ENCODE assay signal across 8 cellular contexts in the genomic region with DNA sequence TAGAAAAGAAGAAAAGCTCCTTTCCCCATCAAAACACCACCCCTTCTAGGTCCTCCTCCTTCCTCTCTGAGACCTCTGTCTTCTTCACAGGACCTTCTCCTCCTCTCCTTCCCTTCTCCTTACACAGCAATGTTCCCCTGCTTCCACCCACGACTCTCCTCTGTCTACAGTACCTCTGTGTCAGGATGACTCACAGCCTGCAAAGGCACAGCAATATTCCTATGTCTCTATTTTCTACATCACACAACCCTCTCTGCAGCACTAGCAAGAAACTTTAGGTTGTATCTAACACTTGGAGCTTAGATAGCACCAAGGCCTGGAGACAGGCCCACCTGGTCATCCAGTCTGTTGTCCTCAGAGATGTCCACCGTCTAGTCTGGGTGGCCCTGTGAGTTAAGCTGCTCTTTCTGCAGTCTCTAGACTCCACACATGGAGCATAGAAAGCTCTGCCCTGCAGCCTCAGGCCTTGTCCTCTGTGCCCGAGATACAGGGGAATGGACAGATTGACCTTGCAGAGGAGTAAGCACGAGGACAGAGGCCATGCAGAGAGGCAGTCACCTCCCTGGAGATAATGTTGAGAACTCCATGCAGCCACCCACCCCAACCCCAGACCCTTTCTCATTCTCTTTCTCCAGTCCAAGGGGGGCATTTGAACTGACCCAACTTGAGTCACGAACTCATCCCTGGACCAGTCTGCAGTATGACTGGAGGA.
A peak's percentile ranks its signal among the peaks of the same experiment; 100 is the strongest.
DNase-seq lines count a peak whose midpoint lies in the region; ATAC-seq, FAIRE-seq and TF ChIP-seq lines count a peak whose summit lies in the region.

No MANE protein-coding gene starts in this region.

- H3K4me2 ChIP-seq in Loucy (ENCODE audit: low read depth, low read length, poor library complexity, severe bottlenecking): peak overlapping the region; percentile 60
- no peak overlapping the region for H3K4me2 ChIP-seq in mesendoderm (ENCODE audit: low read length)

- H3K9me3 Mint-ChIP-seq in CD14-positive monocyte: peaks cover 2 to 11% (median 5%) of the 10 kb centered on the region in 7 donors
- no peaks in the 10 kb centered on the region for H3K9me3 Mint-ChIP-seq in natural killer cell
- no peaks in the 10 kb centered on the region for H3K9me3 Mint-ChIP-seq in type B pancreatic cell

- H3K4me1 Mint-ChIP-seq in CD14-positive monocyte (peaks cover 29% of the 10 kb centered on the region), natural killer cell (peaks cover 18 to 32% of the 10 kb centered on the region in 2 donors), type B pancreatic cell (ENCODE audit: unreplicated experiment) (peaks cover 28% of the 10 kb centered on the region)

- TF ChIP-seq CTCF in CD14-positive monocyte (IDR thresholded peaks at IDR 0.05) (no peak), Loucy (conservative IDR thresholded peaks at IDR 0.05; ENCODE audit: low read length) (no peak), bronchial epithelial cell (IDR thresholded peaks at IDR 0.05; ENCODE audit: insufficient read depth, low read length, severe bottlenecking) (no peak), natural killer cell (IDR thresholded peaks at IDR 0.05) (no peak), type B pancreatic cell (conservative IDR thresholded peaks at IDR 0.05) (no peak)

- H2BK5ac ChIP-seq in mesendoderm (ENCODE audit: low read length): no peak overlapping the region

- no CpG with 5 or more reads among the region's 5 CpGs for WGBS in mesendoderm (ENCODE audit: extremely low coverage, insufficient coverage, low lambda C conversion rate)

- H3K27ac Mint-ChIP-seq in CD14-positive monocyte (peak overlapping the region in 4 of 7 donors; percentile 63 to 81 (median 76)), natural killer cell (peak overlapping the region; percentile 52 to 89), type B pancreatic cell (no peak overlapping the region)

- H3K9me2 ChIP-seq in Loucy (replicated peaks; ENCODE audit: low read depth, low read length): no peaks in the 10 kb centered on the region

- no peaks in the 10 kb centered on the region for H3F3A ChIP-seq in Loucy (ENCODE audit: low read depth)

- H4K8ac ChIP-seq in mesendoderm (ENCODE audit: low read depth, low read length): no peak overlapping the region

- H2BK120ac ChIP-seq in mesendoderm (ENCODE audit: low read depth, low read length): no peak overlapping the region

- H3K4me1 ChIP-seq in Loucy (ENCODE audit: insufficient read depth, low read length, poor library complexity, severe bottlenecking) (no peaks in the 10 kb centered on the region), mesendoderm (ENCODE audit: control insufficient read depth, low read depth, low read length) (no peaks in the 10 kb centered on the region)

- H3K27ac ChIP-seq in mesendoderm (ENCODE audit: low read depth, low read length): no peak overlapping the region

- no peaks in the 10 kb centered on the region for H3K79me2 ChIP-seq in Loucy (ENCODE audit: insufficient read depth, low read length)
- H3K79me2 ChIP-seq in mesendoderm (ENCODE audit: control insufficient read depth, insufficient read depth, low read length): no peaks in the 10 kb centered on the region

- H2AFZ ChIP-seq in Loucy (ENCODE audit: low read length): peak overlapping the region; percentile 78

- no peaks in the 10 kb centered on the region for H3K27me3 ChIP-seq in Loucy (ENCODE audit: insufficient read depth, low read length, poor library complexity, severe bottlenecking)
- H3K27me3 ChIP-seq in bronchial epithelial cell (ENCODE audit: control insufficient read depth, insufficient read depth, low read length): no peaks in the 10 kb centered on the region
- H3K27me3 ChIP-seq in mesendoderm (ENCODE audit: insufficient read depth, low read length, poor library complexity): no peaks in the 10 kb centered on the region

- H3K9ac ChIP-seq in Loucy (ENCODE audit: low read depth, low read length, poor library complexity, severe bottlenecking) (peak overlapping the region; percentile 60), mesendoderm (ENCODE audit: low read length) (no peak overlapping the region)

- H3K36me3 ChIP-seq in Loucy (ENCODE audit: insufficient read depth, low read length) (no peaks in the 10 kb centered on the region), bronchial epithelial cell (ENCODE audit: control insufficient read depth, insufficient read depth, low read length) (no peaks in the 10 kb centered on the region), mesendoderm (ENCODE audit: control insufficient read depth, insufficient read depth, low read length) (no peaks in the 10 kb centered on the region)

- H3K23ac ChIP-seq in mesendoderm (ENCODE audit: low read length): no peak overlapping the region

- H2AK5ac ChIP-seq in mesendoderm (ENCODE audit: low read length): no peak overlapping the region

- ATAC-seq in natural killer cell: peak in 1 of 3 donors; percentile 27
- ATAC-seq in HG02852 (IDR thresholded peaks at IDR 0.05; ENCODE audit: unreplicated experiment): no peak

- H4K5ac ChIP-seq in mesendoderm (ENCODE audit: low read length): no peak overlapping the region

- H3K36me3 Mint-ChIP-seq in CD14-positive monocyte (no peaks in the 10 kb centered on the region), natural killer cell (no peaks in the 10 kb centered on the region), type B pancreatic cell (no peaks in the 10 kb centered on the region)

- peak overlapping the region; percentile 73 to 84 for H3K4me3 Mint-ChIP-seq in CD14-positive monocyte
- H3K4me3 Mint-ChIP-seq in natural killer cell: peak overlapping the region; percentile 89
- H3K4me3 Mint-ChIP-seq in type B pancreatic cell: no peak overlapping the region

- intact Hi-C loops in CD14-positive monocyte (cut with micrococcal nuclease): loop anchor here (5.0 to 10.0 kb wide), 2 partner anchors 51 to 54 kb away; no protein-coding TSS in a partner anchor
- intact Hi-C loops in natural killer cell (cut with micrococcal nuclease): no loop called here

- peak; percentile 76 for FAIRE-seq in bronchial epithelial cell (lab: Jason Lieb, UNC)

- H4K20me1 ChIP-seq in Loucy (ENCODE audit: insufficient read depth, low read length, poor library complexity, severe bottlenecking): no peaks in the 10 kb centered on the region

- DNase-seq in CD14-positive monocyte (ENCODE audit: low spot score) (no peak), bronchial epithelial cell (ENCODE audit: low read depth) (peak; percentile 82), natural killer cell (no peak), mesendoderm (no peak), type B pancreatic cell (ENCODE audit: extremely low spot score, unreplicated experiment) (no peak)
- DNase-seq in stimulated activated CD4-positive, alpha-beta T cell treated with anti-CD3 and anti-CD28 coated beads, Interleukin-4, amount 100 ng/mL, for 4 hours: no peak

- H3K27me3 Mint-ChIP-seq in CD14-positive monocyte (ENCODE audit: low read depth in 3 of 3) (peaks cover 2 to 10% (median 6%) of the 10 kb centered on the region in 3 donors), natural killer cell (ENCODE audit: low read depth in 2 of 2) (no peaks in the 10 kb centered on the region), type B pancreatic cell (peaks cover 7% of the 10 kb centered on the region)

- H3K9me3 ChIP-seq in Loucy (ENCODE audit: insufficient read depth, low read depth, low read length): no peaks in the 10 kb centered on the region

- H3K4me3 ChIP-seq in Loucy (ENCODE audit: low read length, poor library complexity, severe bottlenecking) (peak overlapping the region; percentile 78), bronchial epithelial cell (ENCODE audit: low read depth, low read length) (no peak overlapping the region), mesendoderm (ENCODE audit: low read length) (no peak overlapping the region)

- H3K79me1 ChIP-seq in mesendoderm (ENCODE audit: low read length): no peaks in the 10 kb centered on the region

- H3K4ac ChIP-seq in mesendoderm (ENCODE audit: low read depth, low read length): no peak overlapping the region

- no peak overlapping the region for H3K18ac ChIP-seq in mesendoderm (ENCODE audit: low read length)

- H2BK15ac ChIP-seq in mesendoderm (replicated peaks; ENCODE audit: low read depth): no peak overlapping the region

- H3K56ac ChIP-seq in mesendoderm (ENCODE audit: low read length): no peak overlapping the region
